ENCODE assay signal across 21 cellular contexts in the genomic region with DNA sequence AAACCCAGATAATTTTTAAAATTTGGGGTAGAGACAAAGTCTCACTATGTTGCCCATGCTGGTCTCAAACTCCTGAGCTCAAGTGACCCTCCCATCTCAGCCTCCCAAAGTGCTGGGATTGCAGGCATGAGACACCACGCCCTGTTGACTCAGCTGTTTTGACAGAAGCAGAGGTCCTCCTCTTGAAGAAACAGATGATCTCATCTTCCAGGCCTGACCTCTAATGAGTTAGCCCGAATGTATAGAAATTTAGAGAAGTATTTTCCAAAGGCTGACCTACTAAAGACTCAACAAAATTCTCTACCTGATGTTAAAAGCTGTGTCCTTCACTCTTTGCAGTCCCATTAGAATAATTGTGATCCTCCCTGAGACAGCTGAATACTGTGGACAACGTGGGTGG.
DNase-seq lines count a peak whose midpoint lies in the region; ATAC-seq, FAIRE-seq and TF ChIP-seq lines count a peak whose summit lies in the region.
"Had no signal": no experiment of that assay in that cellular context is flagged by ENCODE, and none has a peak within 500 bp of the region (broad histone marks: within the 10 kb centered on the region; RNA-seq: fewer than 3 reads in every experiment).

No MANE protein-coding gene starts in this region.

- H3K27ac Mint-ChIP-seq in astrocyte (ENCODE audit: unreplicated experiment), result peak overlapping the region; percentile 75
- no peak overlapping the region for H3K27ac Mint-ChIP-seq in activated naive CD8-positive, alpha-beta T cell treated with anti-CD3 and anti-CD28 coated beads, Interleukin-2, amount 50 U/mL, for 24 hours
- H3K27ac Mint-ChIP-seq in stimulated activated memory B cell treated with anti-CD40 and anti-IgM and Interleukin-4, amounts not matched to agents 10 μg/mL and 1 μg/mL and 100 μg/mL, for 72 hours, result no peak overlapping the region
- H3K27ac Mint-ChIP-seq: activated CD4-positive, alpha-beta T cell treated with anti-CD3 and anti-CD28 coated beads, Interleukin-2, amount 10 ng/mL, durations not matched to agents 7 days and 5 days; CD14-positive monocyte; stimulated activated naive CD8-positive, alpha-beta T cell treated with anti-CD3 and anti-CD28 coated beads, Interleukin-15, amount 100 ng/mL, for 72 hours had no signal

- TF ChIP-seq CTCF in astrocyte (IDR thresholded peaks at IDR 0.05; ENCODE audit: insufficient read depth, low read depth, low read length) (no peak), foreskin fibroblast (IDR thresholded peaks at IDR 0.05; ENCODE audit: low read depth, low read length) (no peak)

- no peak overlapping the region for H3K4me2 ChIP-seq in astrocyte (ENCODE audit: low read length)

- H3K36me3 ChIP-seq in astrocyte (ENCODE audit: insufficient read depth, low read length), result no peaks in the 10 kb centered on the region
- H3K36me3 ChIP-seq: upper lobe of left lung had no signal

- H3K9me3 Mint-ChIP-seq in astrocyte (ENCODE audit: unreplicated experiment), result peaks cover 3% of the 10 kb centered on the region
- H3K9me3 Mint-ChIP-seq in activated naive CD8-positive, alpha-beta T cell treated with anti-CD3 and anti-CD28 coated beads, Interleukin-2, amount 50 U/mL, for 24 hours, result no peaks in the 10 kb centered on the region
- no peaks in the 10 kb centered on the region for H3K9me3 Mint-ChIP-seq in stimulated activated memory B cell treated with anti-CD40 and anti-IgM and Interleukin-4, amounts not matched to agents 10 μg/mL and 1 μg/mL and 100 μg/mL, for 72 hours
- H3K9me3 Mint-ChIP-seq: activated CD4-positive, alpha-beta T cell treated with anti-CD3 and anti-CD28 coated beads, Interleukin-2, amount 10 ng/mL, durations not matched to agents 7 days and 5 days had no signal

- intact Hi-C loops in left colon (cut with DNase I, micrococcal nuclease), result no loop called here

- H4K20me1 ChIP-seq in astrocyte (ENCODE audit: insufficient read depth, low read length), result no peaks in the 10 kb centered on the region

- ATAC-seq in HG03108 (IDR thresholded peaks at IDR 0.05; ENCODE audit: unreplicated experiment), result no peak
- ATAC-seq in activated naive CD8-positive, alpha-beta T cell treated with anti-CD3 and anti-CD28 coated beads, Interleukin-2, amount 50 U/mL, for 24 hours, result no peak
- ATAC-seq in left colon, result no peak
- no peak for ATAC-seq in stimulated activated memory B cell treated with anti-CD40 and anti-IgM and Interleukin-4, amounts not matched to agents 10 μg/mL and 1 μg/mL and 100 μg/mL, for 72 hours
- ATAC-seq: stimulated activated naive CD8-positive, alpha-beta T cell treated with anti-CD3 and anti-CD28 coated beads, Interleukin-15, amount 100 ng/mL, for 72 hours had no signal

- H3K4me3 ChIP-seq in astrocyte (ENCODE audit: insufficient read depth, low read depth, low read length), result no peak overlapping the region
- no peak overlapping the region for H3K4me3 ChIP-seq in foreskin fibroblast (ENCODE audit: low read depth in 1 of 2, low read length in 2 of 2)
- H3K4me3 ChIP-seq: coronary artery, upper lobe of left lung had no signal

- peak; percentile 43 for DNase-seq in A172 (ENCODE audit: low spot score)
- DNase-seq in HT1080 (ENCODE audit: low read depth), result peak; percentile 51
- DNase-seq in astrocyte (ENCODE audit: low read depth), result peak; percentile 11
- DNase-seq in foreskin fibroblast, result peak; percentile 64 to 81
- DNase-seq in activated naive CD8-positive, alpha-beta T cell treated with anti-CD3 and anti-CD28 coated beads, Interleukin-2, amount 50 U/mL, for 24 hours, result no peak
- DNase-seq in left colon, result no peak
- DNase-seq: activated CD4-positive, alpha-beta T cell treated with anti-CD3 and anti-CD28 coated beads, Interleukin-2, amount 10 ng/mL, durations not matched to agents 7 days and 5 days; activated CD8-positive, alpha-beta memory T cell treated with anti-CD3 and anti-CD28 coated beads, Interleukin-2, amount 50 U/mL, for 48 hours; activated gamma-delta T cell; aorta; hippocampal formation; NCI-H1048; NCI-H2081; NCI-H526; stimulated activated naive CD8-positive, alpha-beta T cell treated with anti-CD3 and anti-CD28 coated beads, Interleukin-15, amount 100 ng/mL, for 72 hours; T1000; upper lobe of left lung had no signal

- no peak for FAIRE-seq in astrocyte (lab: Jason Lieb, UNC)

- no peaks in the 10 kb centered on the region for H3K27me3 ChIP-seq in astrocyte (ENCODE audit: insufficient read depth, low read length)
- H3K27me3 ChIP-seq: upper lobe of left lung had no signal

- no peak overlapping the region for H2AFZ ChIP-seq in astrocyte (ENCODE audit: low read depth, low read length)

- H3K4me1 Mint-ChIP-seq in astrocyte (ENCODE audit: low read depth, unreplicated experiment), result peaks cover 19% of the 10 kb centered on the region
- H3K4me1 Mint-ChIP-seq in activated naive CD8-positive, alpha-beta T cell treated with anti-CD3 and anti-CD28 coated beads, Interleukin-2, amount 50 U/mL, for 24 hours, result no peaks in the 10 kb centered on the region
- no peaks in the 10 kb centered on the region for H3K4me1 Mint-ChIP-seq in stimulated activated memory B cell treated with anti-CD40 and anti-IgM and Interleukin-4, amounts not matched to agents 10 μg/mL and 1 μg/mL and 100 μg/mL, for 72 hours
- H3K4me1 Mint-ChIP-seq: activated CD4-positive, alpha-beta T cell treated with anti-CD3 and anti-CD28 coated beads, Interleukin-2, amount 10 ng/mL, durations not matched to agents 7 days and 5 days; CD14-positive monocyte; stimulated activated naive CD8-positive, alpha-beta T cell treated with anti-CD3 and anti-CD28 coated beads, Interleukin-15, amount 100 ng/mL, for 72 hours had no signal

- H3K9ac ChIP-seq in astrocyte (ENCODE audit: low read length), result no peak overlapping the region

- H3K79me2 ChIP-seq in astrocyte (ENCODE audit: insufficient read depth, low read length), result no peaks in the 10 kb centered on the region

- H3K4me3 Mint-ChIP-seq in astrocyte (ENCODE audit: unreplicated experiment), result no peak overlapping the region
- H3K4me3 Mint-ChIP-seq in activated naive CD8-positive, alpha-beta T cell treated with anti-CD3 and anti-CD28 coated beads, Interleukin-2, amount 50 U/mL, for 24 hours, result no peak overlapping the region
- H3K4me3 Mint-ChIP-seq in stimulated activated memory B cell treated with anti-CD40 and anti-IgM and Interleukin-4, amounts not matched to agents 10 μg/mL and 1 μg/mL and 100 μg/mL, for 72 hours, result no peak overlapping the region
- H3K4me3 Mint-ChIP-seq: activated CD4-positive, alpha-beta T cell treated with anti-CD3 and anti-CD28 coated beads, Interleukin-2, amount 10 ng/mL, durations not matched to agents 7 days and 5 days; CD14-positive monocyte; stimulated activated naive CD8-positive, alpha-beta T cell treated with anti-CD3 and anti-CD28 coated beads, Interleukin-15, amount 100 ng/mL, for 72 hours had no signal

- peaks cover 3% of the 10 kb centered on the region for H3K27me3 Mint-ChIP-seq in astrocyte (ENCODE audit: low read depth, unreplicated experiment)
- peaks cover 2% of the 10 kb centered on the region for H3K27me3 Mint-ChIP-seq in activated naive CD8-positive, alpha-beta T cell treated with anti-CD3 and anti-CD28 coated beads, Interleukin-2, amount 50 U/mL, for 24 hours
- H3K27me3 Mint-ChIP-seq in stimulated activated memory B cell treated with anti-CD40 and anti-IgM and Interleukin-4, amounts not matched to agents 10 μg/mL and 1 μg/mL and 100 μg/mL, for 72 hours, result no peaks in the 10 kb centered on the region
- H3K27me3 Mint-ChIP-seq: activated CD4-positive, alpha-beta T cell treated with anti-CD3 and anti-CD28 coated beads, Interleukin-2, amount 10 ng/mL, durations not matched to agents 7 days and 5 days had no signal

- no peaks in the 10 kb centered on the region for H3K36me3 Mint-ChIP-seq in astrocyte (ENCODE audit: low read depth, unreplicated experiment)
- H3K36me3 Mint-ChIP-seq in activated naive CD8-positive, alpha-beta T cell treated with anti-CD3 and anti-CD28 coated beads, Interleukin-2, amount 50 U/mL, for 24 hours (ENCODE audit: low read depth), result no peaks in the 10 kb centered on the region
- no peaks in the 10 kb centered on the region for H3K36me3 Mint-ChIP-seq in stimulated activated memory B cell treated with anti-CD40 and anti-IgM and Interleukin-4, amounts not matched to agents 10 μg/mL and 1 μg/mL and 100 μg/mL, for 72 hours
- H3K36me3 Mint-ChIP-seq: CD14-positive monocyte had no signal

- no peaks in the 10 kb centered on the region for H3K9me3 ChIP-seq in astrocyte (ENCODE audit: insufficient read depth, low read depth, low read length)
- H3K9me3 ChIP-seq: upper lobe of left lung had no signal

- no peak overlapping the region for H3K27ac ChIP-seq in astrocyte (ENCODE audit: low read depth, low read length)
- H3K27ac ChIP-seq: coronary artery, upper lobe of left lung had no signal

- H3K4me1 ChIP-seq in astrocyte (ENCODE audit: insufficient read depth, low read length), result peaks cover 6% of the 10 kb centered on the region
- H3K4me1 ChIP-seq: upper lobe of left lung had no signal

Comparison
In these comparisons a context has a peak if more than half of its experiments do, and no peak if none do; other contexts are left out.
1. DNase-seq: peak in A172 (single experiment), HT1080 (single experiment), astrocyte (single experiment) and foreskin fibroblast (2 of 2); none in activated naive CD8-positive, alpha-beta T cell treated with anti-CD3 and anti-CD28 coated beads, Interleukin-2, amount 50 U/mL, for 24 hours (single experiment) and left colon (0 of 2).